Comparison of ENCODE assay signal across 8 cellular contexts in the genomic region with DNA sequence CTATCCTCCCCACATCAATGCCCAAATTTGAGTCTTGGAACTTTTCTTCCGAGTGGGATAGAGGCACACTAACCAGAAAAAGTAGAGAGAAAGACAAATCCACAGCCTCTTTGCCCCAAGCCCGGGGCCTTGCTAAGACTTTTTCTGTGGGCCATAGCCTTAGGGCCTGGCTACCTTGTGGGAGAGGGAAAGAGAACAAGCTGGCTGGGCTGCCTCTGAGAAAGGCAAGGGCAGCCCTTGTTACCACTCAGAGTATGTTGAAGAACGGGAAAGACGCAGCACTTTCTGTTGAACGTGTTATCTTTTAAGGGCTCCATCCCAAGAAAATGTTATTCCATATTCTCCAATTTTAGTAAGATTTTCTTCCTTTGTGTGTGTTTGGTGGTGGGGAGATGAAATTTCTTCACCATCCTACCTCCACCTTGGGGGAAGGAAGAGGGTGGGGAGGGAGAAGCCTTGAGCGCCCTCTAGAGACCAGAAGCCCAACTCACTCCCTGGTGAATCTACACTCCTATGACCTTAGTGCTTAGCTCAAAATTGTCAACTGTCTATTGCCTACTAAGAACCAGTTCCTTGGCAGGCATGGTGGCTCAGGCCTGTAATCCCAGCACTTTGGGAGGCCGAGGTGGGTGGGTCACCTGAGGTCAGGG. TPM values are rescaled to one million over a fixed set of nuclear protein-coding genes. Genes with fewer than 3 reads are reported as not detected.
DNase-seq lines count a peak whose midpoint lies in the region; TF ChIP-seq lines count a peak whose summit lies in the region.

No MANE protein-coding gene starts in this region.

- H3K4me3 ChIP-seq in kidney epithelial cell (ENCODE audit: low read depth, low read length): no peak overlapping the region

- DNase-seq in GDM1 (lab: John Stamatoyannopoulos, UW): peak; percentile 53
- DNase-seq in NCI-H69 (lab: John Stamatoyannopoulos, UW): peak; percentile 53
- DNase-seq in activated effector memory CD4-positive, alpha-beta T cell treated with anti-CD3 and anti-CD28 coated beads, Interleukin-2, amount 50 U/mL, for 16 hours: peak; percentile 77
- DNase-seq in kidney epithelial cell (ENCODE audit: low read depth): no peak
- DNase-seq in islet precursor cell: no peak
- DNase-seq in epidermal melanocyte (ENCODE audit: insufficient read length, low spot score): no peak
- no peak for DNase-seq in NCI-H187 treated with DMSO at 0.1 percent for 48 hours (lab: John Stamatoyannopoulos, UW)

- H3K27me3 ChIP-seq in kidney epithelial cell (ENCODE audit: control insufficient read depth, insufficient read depth, low read length): no peaks in the 10 kb centered on the region

- no peaks in the 10 kb centered on the region for H3K36me3 ChIP-seq in kidney epithelial cell (ENCODE audit: control insufficient read depth, insufficient read depth, low read length)

- H3K27ac ChIP-seq in 22Rv1: no peak overlapping the region

- TF ChIP-seq CTCF in 22Rv1 (IDR thresholded peaks at IDR 0.05): peak; percentile 88
- peak; percentile 46 for TF ChIP-seq CTCF in kidney epithelial cell (IDR thresholded peaks at IDR 0.05; ENCODE audit: insufficient read depth, low read length, poor library complexity, severe bottlenecking)

RNA-seq across cellular contexts. Expression of a gene that starts 3.9 kb away (rescaled TPM):
- 7.1 and 9.3 TPM in 2 replicates for total RNA-seq in kidney epithelial cell

Comparison
In these comparisons a context has a peak if more than half of its experiments do, and no peak if none do; other contexts are left out.
1. DNase-seq: peak in GDM1 (single experiment), NCI-H69 (single experiment) and activated effector memory CD4-positive, alpha-beta T cell treated with anti-CD3 and anti-CD28 coated beads, Interleukin-2, amount 50 U/mL, for 16 hours (single experiment); none in kidney epithelial cell (single experiment), islet precursor cell (single experiment), epidermal melanocyte (single experiment) and NCI-H187 treated with DMSO at 0.1 percent for 48 hours (single experiment).